ENCODE assay signal across 12 cellular contexts in the genomic region with DNA sequence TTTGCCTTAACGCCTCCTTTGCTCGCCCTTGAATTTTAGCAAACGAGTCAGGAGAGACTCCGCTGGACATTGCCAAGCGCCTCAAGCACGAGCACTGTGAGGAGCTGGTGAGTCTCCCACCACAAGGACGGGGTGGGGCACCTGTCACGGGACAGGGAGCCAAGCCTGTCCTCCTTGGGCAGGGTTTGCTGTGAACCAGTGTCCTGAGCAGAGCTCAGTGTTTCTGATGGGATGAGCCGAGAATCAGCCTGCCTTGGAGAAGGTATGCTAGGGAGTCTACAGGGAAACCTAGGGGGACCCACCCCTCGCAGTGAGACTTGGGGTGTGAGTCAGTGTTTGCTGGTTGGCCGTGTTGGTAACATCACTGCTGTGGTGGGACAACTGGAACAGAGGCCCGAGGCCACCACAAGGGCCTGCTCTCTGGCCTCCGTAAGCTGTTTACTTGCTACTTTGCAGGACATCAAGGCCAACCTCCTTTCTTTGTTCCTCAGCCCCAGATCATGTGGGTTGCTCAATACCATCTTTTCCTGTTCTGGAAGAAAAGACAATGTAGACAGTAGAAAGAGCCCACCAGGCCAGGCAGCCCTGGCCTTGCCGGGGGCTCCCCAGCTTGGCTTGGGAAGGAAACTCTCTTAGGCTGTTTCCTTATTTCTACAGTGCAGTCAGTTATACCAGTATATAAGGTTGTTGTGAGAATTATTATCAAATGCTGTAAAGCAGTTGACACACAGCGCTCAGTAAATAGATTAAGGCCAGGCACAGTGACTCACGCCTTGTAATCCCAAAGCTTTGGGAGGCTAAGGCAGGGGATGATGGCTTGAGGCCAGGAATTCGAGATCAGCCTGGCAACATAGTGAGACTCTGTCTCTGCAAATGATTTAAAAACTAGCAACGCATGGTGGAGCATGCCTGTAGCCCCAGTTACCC. TPM values are rescaled to one million over a fixed set of nuclear protein-coding genes. Genes with fewer than 3 reads are reported as not detected.
DNase-seq lines count a peak whose midpoint lies in the region; ATAC-seq and TF ChIP-seq lines count a peak whose summit lies in the region.
"Had no signal": no experiment of that assay in that cellular context is flagged by ENCODE, and none has a peak within 500 bp of the region (broad histone marks: within the 10 kb centered on the region; RNA-seq: fewer than 3 reads in every experiment).

No MANE protein-coding gene starts in this region.

- H3K4me1 Mint-ChIP-seq in nephron progenitor cell: peaks cover 5% of the 10 kb centered on the region
- H3K4me1 Mint-ChIP-seq: CD4-positive, CD25-positive, alpha-beta regulatory T cell had no signal

- CTCF ChIA-PET in PC-9 (lab: Charles Lee): no interaction called here

- intact Hi-C loops in PC-9 (cut with micrococcal nuclease; ENCODE audit: unreplicated experiment): loop anchor here (10.0 kb wide), 1 partner anchor 96 kb away; no protein-coding TSS in a partner anchor

- ATAC-seq in GM21723 (IDR thresholded peaks at IDR 0.05; ENCODE audit: unreplicated experiment) (no peak), GM19397 (IDR thresholded peaks at IDR 0.05; ENCODE audit: unreplicated experiment) (no peak), GM18867 (IDR thresholded peaks at IDR 0.05; ENCODE audit: unreplicated experiment) (no peak)

- DNase-seq in AG08396 (ENCODE audit: low spot score): peak; percentile 53
- peak; percentile 68 to 94 for DNase-seq in PC-9
- DNase-seq in epithelial cell of proximal tubule (ENCODE audit: low read depth): peak; percentile 89
- DNase-seq in nephron progenitor cell: no peak
- DNase-seq in NCI-H2227 treated with DMSO at 0.1 percent for 48 hours (lab: John Stamatoyannopoulos, UW): no peak
- DNase-seq: activated CD4-positive, CD25-positive, alpha-beta regulatory T cell; CD4-positive, CD25-positive, alpha-beta regulatory T cell; effector CD8-positive, alpha-beta T cell; Karpas-422 had no signal

- H3F3A ChIP-seq in PC-9 (ENCODE audit: insufficient read depth, low read depth): peaks cover 75% of the 10 kb centered on the region

- POLR2A ChIA-PET in PC-9 (lab: Charles Lee; ENCODE audit: unreplicated experiment): interaction anchor here (0.5 to 0.7 kb wide), 3 partner anchors 42 to 476 kb away, joined by 3 to 5 read pairs (median 3); no protein-coding TSS in a partner anchor

- peak overlapping the region; percentile 12; the same call in 1 of the 2 replicates for H3K4me3 ChIP-seq in PC-9
- no peak overlapping the region for H3K4me3 ChIP-seq in epithelial cell of proximal tubule (ENCODE audit: low read depth, low read length)

- H3K9me3 ChIP-seq in PC-9 (ENCODE audit: insufficient read depth, low read depth): no peaks in the 10 kb centered on the region

- peak overlapping the region; percentile 55 for H3K4me2 ChIP-seq in PC-9

- peaks cover 19% of the 10 kb centered on the region for H3K79me2 ChIP-seq in PC-9 (ENCODE audit: low read depth)

- H3K36me3 Mint-ChIP-seq in nephron progenitor cell (ENCODE audit: low read depth): peaks cover 63% of the 10 kb centered on the region
- H3K36me3 Mint-ChIP-seq: CD4-positive, CD25-positive, alpha-beta regulatory T cell had no signal

- H3K36me3 ChIP-seq in PC-9 (ENCODE audit: low read depth): peaks cover 56% of the 10 kb centered on the region

- H3K9me2 ChIP-seq in PC-9 (ENCODE audit: insufficient read depth): no peaks in the 10 kb centered on the region

- H3K27ac Mint-ChIP-seq in nephron progenitor cell: peak overlapping the region; percentile 51

- H3K27me3 ChIP-seq in PC-9 (ENCODE audit: insufficient read depth, low read depth): no peaks in the 10 kb centered on the region

- peak overlapping the region; percentile 93 for H3K27ac ChIP-seq in PC-9

- no TSS peak for BruUV-seq in PC-9 (replicated peaks; lab: Mats Ljungman, UMichigan)

- H4K20me1 ChIP-seq in PC-9 (ENCODE audit: insufficient read depth): peaks cover 9% of the 10 kb centered on the region; the same call in 1 of the 2 replicates

- peaks cover 77% of the 10 kb centered on the region for H3K4me1 ChIP-seq in PC-9 (replicated peaks; ENCODE audit: insufficient read depth)

- H3K9me3 Mint-ChIP-seq in nephron progenitor cell: no peaks in the 10 kb centered on the region

- TF ChIP-seq CTCF in PC-9 (conservative IDR thresholded peaks at IDR 0.05): no peak
- TF ChIP-seq CTCF in epithelial cell of proximal tubule (conservative IDR thresholded peaks at IDR 0.05; ENCODE audit: low read depth, low read length): no peak
- no peak for TF ChIP-seq CTCF in nephron progenitor cell (IDR thresholded peaks at IDR 0.05)

- no peaks in the 10 kb centered on the region for H3K27me3 Mint-ChIP-seq in nephron progenitor cell (ENCODE audit: low read depth, poor library complexity)

- no peak overlapping the region for H2AFZ ChIP-seq in PC-9

- no peak overlapping the region for H3K4me3 Mint-ChIP-seq in nephron progenitor cell
- H3K4me3 Mint-ChIP-seq: CD4-positive, CD25-positive, alpha-beta regulatory T cell had no signal

RNA-seq across cellular contexts. Expression of a gene that starts 42.4 kb away (rescaled TPM):
- total RNA-seq in PC-9 (2021): 68.1 and 82.5 TPM in 2 replicates
- 62.6 and 73.8 TPM in 2 replicates for total RNA-seq in epithelial cell of proximal tubule

RNA-seq across cellular contexts. Expression of a gene that starts 42.5 kb away (rescaled TPM):
- 52.0 and 61.5 TPM in 2 replicates for total RNA-seq in PC-9 (2021)
- total RNA-seq in epithelial cell of proximal tubule: 66.3 and 91.2 TPM in 2 replicates

Comparison
In these comparisons a context has a peak if more than half of its experiments do, and no peak if none do; other contexts are left out.
1. DNase-seq: peak in AG08396 (single experiment), PC-9 (2 of 2) and epithelial cell of proximal tubule (single experiment); none in nephron progenitor cell (single experiment) and NCI-H2227 treated with DMSO at 0.1 percent for 48 hours (single experiment).